Comparison of ENCODE assay signal across 8 cellular contexts in the genomic region with DNA sequence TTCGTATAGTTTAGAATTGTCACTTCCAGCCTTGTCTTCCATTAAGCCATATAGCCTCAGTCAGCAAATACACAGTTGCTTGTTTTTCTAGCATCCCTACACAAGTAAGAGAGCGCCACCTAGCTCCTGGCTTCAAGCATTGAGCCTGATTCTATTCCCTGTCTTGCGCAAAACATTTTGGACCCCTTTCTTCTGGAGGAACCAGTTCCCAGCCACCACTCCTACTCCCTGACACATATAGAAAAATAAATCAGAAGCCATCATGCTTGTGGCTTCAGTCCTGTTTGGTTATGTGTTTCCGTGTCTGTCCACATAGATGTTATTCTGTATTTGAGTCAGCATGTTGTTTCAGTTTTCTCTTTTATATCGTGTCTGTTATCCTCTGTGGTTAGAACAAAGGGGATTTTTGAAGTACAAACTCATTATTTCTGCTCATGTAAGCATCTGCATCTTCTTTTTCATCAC. TPM values are rescaled to one million over a fixed set of nuclear protein-coding genes. Genes with fewer than 3 reads are reported as not detected.
DNase-seq lines count a peak whose midpoint lies in the region; ATAC-seq and TF ChIP-seq lines count a peak whose summit lies in the region.

No MANE protein-coding gene starts in this region.

- DNase-seq in NCI-H2171 treated with DMSO at 0.1 percent for 48 hours (lab: John Stamatoyannopoulos, UW) (peak; percentile 1), NCI-H2171 (lab: John Stamatoyannopoulos, UW) (no peak), amniotic stem cell (lab: John Stamatoyannopoulos, UW) (peak; percentile 6), immature natural killer cell (peak; percentile 2 to 11 (median 4))
- DNase-seq in stimulated activated CD4-positive, alpha-beta T cell treated with anti-CD3 and anti-CD28 coated beads, Interleukin-4, amount 100 ng/mL, for 1 hour, result peak; percentile 43

- H3K4me1 Mint-ChIP-seq in IgD-negative memory B cell (peaks cover 13 to 20% (median 14%) of the 10 kb centered on the region in 3 donors), immature natural killer cell (no peaks in the 10 kb centered on the region)

- peaks cover 2 to 16% (median 5%) of the 10 kb centered on the region in 3 donors for H3K9me3 Mint-ChIP-seq in IgD-negative memory B cell
- no peaks in the 10 kb centered on the region for H3K9me3 Mint-ChIP-seq in immature natural killer cell

- ATAC-seq in GM21786 (IDR thresholded peaks at IDR 0.05; ENCODE audit: unreplicated experiment), result peak; percentile 98
- peak; percentile 97 for ATAC-seq in SK-N-SH treated with all-trans-retinoic acid at 6 μM for 48 hours

- H3K4me3 Mint-ChIP-seq in IgD-negative memory B cell (peak overlapping the region in 3 of 4 donors; percentile 37 to 82 (median 81)), immature natural killer cell (no peak overlapping the region)

- H3K36me3 Mint-ChIP-seq in IgD-negative memory B cell (peaks cover 3% of the 10 kb centered on the region), immature natural killer cell (peaks cover 0 to 10% (median 0%) of the 10 kb centered on the region in 3 donors)

- H3K27me3 Mint-ChIP-seq in IgD-negative memory B cell (no peaks in the 10 kb centered on the region), immature natural killer cell (ENCODE audit: low read depth in 3 of 3) (peaks cover 0 to 2% (median 0%) of the 10 kb centered on the region in 3 donors)

- peak overlapping the region; percentile 31 to 81 (median 80) for H3K27ac Mint-ChIP-seq in IgD-negative memory B cell
- H3K27ac Mint-ChIP-seq in immature natural killer cell, result no peak overlapping the region

TF ChIP-seq in SK-N-SH treated with all-trans-retinoic acid at 6 μM for 48 hours, 23 proteins besides CTCF, POLR2A, EP300 and RAD21:
- TF ChIP-seq ISL1 (CRISPR knock-in tag; IDR thresholded peaks at IDR 0.05), result no peak
- no peak for TF ChIP-seq SNAI2 (CRISPR knock-in tag; IDR thresholded peaks at IDR 0.05)
- TF ChIP-seq ZFP30 (CRISPR knock-in tag; IDR thresholded peaks at IDR 0.05), result no peak
- TF ChIP-seq TOX (CRISPR knock-in tag; IDR thresholded peaks at IDR 0.05; ENCODE audit: borderline replicate concordance), result no peak

RNA-seq across cellular contexts. Expression of a gene that starts 59.9 kb away (rescaled TPM):
- polyA plus RNA-seq in IgD-negative memory B cell (8.1 TPM), immature natural killer cell (1 to 10 TPM in 2 of 3 donors, under 1 TPM in 1; 0.78 to 5.3 (median 3.9) TPM)

Comparison
In these comparisons a context has a peak if more than half of its experiments do, and no peak if none do; other contexts are left out.
1. H3K27ac Mint-ChIP-seq: peak in IgD-negative memory B cell (3 of 3); none in immature natural killer cell (0 of 6).
2. H3K4me3 Mint-ChIP-seq: peak in IgD-negative memory B cell (3 of 4); none in immature natural killer cell (0 of 5).